ENCODE assay signal across 8 cellular contexts in genomic region chrX:9885150-9885549, GRCh38.
DNase-seq lines count a peak whose midpoint lies in the region; ATAC-seq and TF ChIP-seq lines count a peak whose summit lies in the region.

No MANE protein-coding gene starts in this region.

- no peaks in the 10 kb centered on the region for H3K27me3 ChIP-seq in SU-DHL-6 (ENCODE audit: low read length)

- H3K9ac ChIP-seq in SU-DHL-6 (ENCODE audit: low read length): no peak overlapping the region

- H3K9me3 ChIP-seq in SU-DHL-6 (ENCODE audit: insufficient read depth, low read length): no peaks in the 10 kb centered on the region

- ATAC-seq in GM18517 (IDR thresholded peaks at IDR 0.05; ENCODE audit: unreplicated experiment): no peak

- peak overlapping the region; percentile 48 for H2AFZ ChIP-seq in SU-DHL-6 (ENCODE audit: low read depth, low read length, severe bottlenecking)

- DNase-seq in C1 segment of cervical spinal cord (lab: John Stamatoyannopoulos, UW) (peak in 9 of 14 donors; percentile 4 to 64 (median 29)), GM19238 (ENCODE audit: insufficient read length, low spot score) (peak; percentile 56), Kasumi-1 (lab: John Stamatoyannopoulos, UW) (peak; percentile 25 to 46), amniotic epithelial cell (ENCODE audit: low read depth) (peak; percentile 54), hippocampal formation (lab: John Stamatoyannopoulos, UW) (peak; percentile 52 to 59)
- peak; percentile 3 to 30 for DNase-seq in stimulated activated CD4-positive, alpha-beta T cell treated with anti-CD3 and anti-CD28 coated beads, Interleukin-15, amount 100 ng/mL, for 1 hour (ENCODE audit: low read depth in 1 of 2, low spot score in 1 of 2)

- H3K27ac ChIP-seq in SU-DHL-6 (ENCODE audit: low read depth, low read length): no peak overlapping the region

- H3F3A ChIP-seq in SU-DHL-6 (ENCODE audit: insufficient read depth): no peaks in the 10 kb centered on the region

- no peak overlapping the region for H3K4me2 ChIP-seq in SU-DHL-6 (ENCODE audit: low read depth, low read length, poor library complexity, severe bottlenecking)

- no peaks in the 10 kb centered on the region for H3K9me2 ChIP-seq in SU-DHL-6 (replicated peaks; ENCODE audit: insufficient read depth, low read length)

- H4K20me1 ChIP-seq in SU-DHL-6 (ENCODE audit: low read depth, low read length): no peaks in the 10 kb centered on the region

- no peaks in the 10 kb centered on the region for H3K79me2 ChIP-seq in SU-DHL-6 (ENCODE audit: insufficient read depth, low read length)

- H3K36me3 ChIP-seq in SU-DHL-6 (ENCODE audit: low read length): no peaks in the 10 kb centered on the region

- no peak overlapping the region for H3K4me3 ChIP-seq in SU-DHL-6 (ENCODE audit: insufficient read depth, low read length, poor library complexity, severe bottlenecking)

- peak; percentile 48 for TF ChIP-seq CTCF in SU-DHL-6 (IDR thresholded peaks at IDR 0.05; ENCODE audit: insufficient read depth, low read length, poor library complexity, severe bottlenecking)
